In the genomic region with DNA sequence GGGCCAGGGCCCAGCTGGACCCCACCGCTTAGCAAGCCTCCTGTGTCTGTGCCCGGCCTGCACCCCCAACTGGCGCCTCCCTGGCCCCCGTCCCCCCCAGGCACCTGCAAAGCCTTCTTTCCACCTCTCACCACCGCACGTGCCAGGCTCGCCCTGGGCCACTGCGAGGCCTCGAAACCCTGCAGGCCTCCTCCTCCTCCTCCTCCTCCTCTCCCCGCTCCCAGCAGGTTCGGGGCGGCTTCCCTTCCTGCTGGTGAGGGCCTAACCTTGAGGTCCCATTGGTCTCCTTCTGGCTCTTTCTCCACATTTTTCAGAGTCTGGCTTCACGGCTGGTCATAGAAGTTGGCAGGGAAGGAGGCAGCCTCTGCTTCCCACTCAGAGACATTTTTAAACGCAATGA, we compare ENCODE assay signal across 26 cellular contexts.
DNase-seq lines count a peak whose midpoint lies in the region; ATAC-seq and TF ChIP-seq lines count a peak whose summit lies in the region.
"Had no signal": no experiment of that assay in that cellular context is flagged by ENCODE, and none has a peak within 500 bp of the region (broad histone marks: within the 10 kb centered on the region; RNA-seq: fewer than 3 reads in every experiment).

No MANE protein-coding gene starts in this region.

- H3K27me3 ChIP-seq in muscle layer of colon (ENCODE audit: control insufficient read depth in 1 of 2, insufficient read depth in 2 of 2, low read length in 2 of 2) = peaks cover 0 to 10% of the 10 kb centered on the region in 2 donors

- no peak overlapping the region for H3K27ac Mint-ChIP-seq in activated naive CD8-positive, alpha-beta T cell
- no peak overlapping the region for H3K27ac Mint-ChIP-seq in activated naive CD8-positive, alpha-beta T cell treated with anti-CD3 and anti-CD28 coated beads, Interleukin-2, amount 50 U/mL, for 24 hours
- H3K27ac Mint-ChIP-seq in WTC11 = peak overlapping the region; percentile 83
- H3K27ac Mint-ChIP-seq: activated CD4-positive, alpha-beta T cell treated with anti-CD3 and anti-CD28 coated beads, Interleukin-2, amount 10 ng/mL, durations not matched to agents 24 days and 14 days; activated CD8-positive, alpha-beta memory T cell treated with anti-CD3 and anti-CD28 coated beads, Interleukin-2, amount 10 ng/mL, durations not matched to agents 7 days and 5 days; activated naive CD4-positive, alpha-beta T cell treated with anti-CD3 and anti-CD28 coated beads, Interleukin-2, amount 10 ng/mL, durations not matched to agents 7 days and 5 days; stimulated activated naive CD8-positive, alpha-beta T cell treated with anti-CD3 and anti-CD28 coated beads, Interleukin-15, Interleukin-2, amounts not matched to agents 100 ng/mL and 50 ng/mL, for 24 hours had no signal

- peaks cover 61% of the 10 kb centered on the region for H3K4me1 ChIP-seq in muscle layer of colon (ENCODE audit: insufficient read depth, low read length)

- CTCF ChIA-PET in WTC11 (lab: Charles Lee) = interaction anchor here (0.6 to 5.0 kb wide), 6 partner anchors 13 to 671 kb away, joined by 3 to 34 read pairs (median 4); no protein-coding TSS in a partner anchor

- peak overlapping the region; percentile 35 for H3K27ac ChIP-seq in muscle layer of colon (ENCODE audit: low read depth, low read length)
- H3K27ac ChIP-seq: GM23248, neutrophil, upper lobe of right lung had no signal

- DNase-seq in activated naive CD8-positive, alpha-beta T cell treated with anti-CD3 and anti-CD28 coated beads, Interleukin-2, amount 50 U/mL, for 24 hours = no peak
- no peak for DNase-seq in WTC11 (ENCODE audit: low spot score)
- no peak for DNase-seq in skeletal muscle cell (ENCODE audit: low read depth)
- no peak for DNase-seq in NCI-H1092 treated with DMSO at 0.1 percent for 48 hours (lab: John Stamatoyannopoulos, UW)
- DNase-seq: activated CD4-positive, alpha-beta T cell treated with anti-CD3 and anti-CD28 coated beads, Interleukin-2, amount 10 ng/mL, durations not matched to agents 24 days and 14 days; activated CD8-positive, alpha-beta memory T cell treated with anti-CD3 and anti-CD28 coated beads, Interleukin-2, amount 10 ng/mL, durations not matched to agents 7 days and 5 days; activated naive CD4-positive, alpha-beta T cell treated with anti-CD3 and anti-CD28 coated beads, Interleukin-2, amount 10 ng/mL, durations not matched to agents 7 days and 5 days; Calu3; effector memory CD4-positive, alpha-beta T cell; esophagus squamous epithelium; GM23248; Kasumi-1; mesendoderm; NCI-H187 treated with DMSO at 0.1 percent for 48 hours; NCI-H2227 treated with DMSO at 0.1 percent for 48 hours; NCI-H82; Peyer's patch; stimulated activated CD4-positive, alpha-beta T cell treated with anti-CD3 and anti-CD28 coated beads, Interleukin-4, amount 100 ng/mL, for 4 hours; T-helper 2 cell; upper lobe of right lung had no signal

- no peaks in the 10 kb centered on the region for H3K9me3 ChIP-seq in muscle layer of colon (ENCODE audit: low read length)
- H3K9me3 ChIP-seq: esophagus squamous epithelium, neutrophil, Peyer's patch, upper lobe of right lung had no signal

- peaks cover 7% of the 10 kb centered on the region for H3K27me3 Mint-ChIP-seq in activated naive CD8-positive, alpha-beta T cell
- H3K27me3 Mint-ChIP-seq in activated naive CD8-positive, alpha-beta T cell treated with anti-CD3 and anti-CD28 coated beads, Interleukin-2, amount 50 U/mL, for 24 hours = peaks cover 22% of the 10 kb centered on the region
- peaks cover 20% of the 10 kb centered on the region for H3K27me3 Mint-ChIP-seq in WTC11 (ENCODE audit: low read depth)

- H3K36me3 Mint-ChIP-seq in activated naive CD8-positive, alpha-beta T cell = no peaks in the 10 kb centered on the region
- H3K36me3 Mint-ChIP-seq in activated naive CD8-positive, alpha-beta T cell treated with anti-CD3 and anti-CD28 coated beads, Interleukin-2, amount 50 U/mL, for 24 hours (ENCODE audit: low read depth) = no peaks in the 10 kb centered on the region
- no peaks in the 10 kb centered on the region for H3K36me3 Mint-ChIP-seq in WTC11
- H3K36me3 Mint-ChIP-seq: activated CD8-positive, alpha-beta memory T cell treated with anti-CD3 and anti-CD28 coated beads, Interleukin-2, amount 10 ng/mL, durations not matched to agents 7 days and 5 days; activated naive CD4-positive, alpha-beta T cell treated with anti-CD3 and anti-CD28 coated beads, Interleukin-2, amount 10 ng/mL, durations not matched to agents 7 days and 5 days had no signal

- no peaks in the 10 kb centered on the region for H3K36me3 ChIP-seq in muscle layer of colon (ENCODE audit: insufficient read depth, low read length)
- H3K36me3 ChIP-seq: esophagus squamous epithelium, neutrophil, Peyer's patch, upper lobe of right lung had no signal

- peak overlapping the region; percentile 68 for H3K4me3 Mint-ChIP-seq in activated naive CD8-positive, alpha-beta T cell
- H3K4me3 Mint-ChIP-seq in activated naive CD8-positive, alpha-beta T cell treated with anti-CD3 and anti-CD28 coated beads, Interleukin-2, amount 50 U/mL, for 24 hours = no peak overlapping the region
- no peak overlapping the region for H3K4me3 Mint-ChIP-seq in WTC11
- H3K4me3 Mint-ChIP-seq: activated CD4-positive, alpha-beta T cell treated with anti-CD3 and anti-CD28 coated beads, Interleukin-2, amount 10 ng/mL, durations not matched to agents 24 days and 14 days; activated CD8-positive, alpha-beta memory T cell treated with anti-CD3 and anti-CD28 coated beads, Interleukin-2, amount 10 ng/mL, durations not matched to agents 7 days and 5 days; activated naive CD4-positive, alpha-beta T cell treated with anti-CD3 and anti-CD28 coated beads, Interleukin-2, amount 10 ng/mL, durations not matched to agents 7 days and 5 days; stimulated activated naive CD8-positive, alpha-beta T cell treated with anti-CD3 and anti-CD28 coated beads, Interleukin-15, Interleukin-2, amounts not matched to agents 100 ng/mL and 50 ng/mL, for 24 hours had no signal

- POLR2A ChIA-PET in WTC11 (lab: Charles Lee) = interaction anchor here (1.0 kb wide), 1 partner anchor 8 kb away, joined by 3 read pairs; no protein-coding TSS in a partner anchor

- H3K9ac ChIP-seq in muscle layer of colon (ENCODE audit: low read length) = peak overlapping the region; percentile 34
- H3K9ac ChIP-seq: GM23248 had no signal

- no peak for ATAC-seq in activated naive CD8-positive, alpha-beta T cell treated with anti-CD3 and anti-CD28 coated beads, Interleukin-2, amount 50 U/mL, for 24 hours
- no peak for ATAC-seq in WTC11
- no peak for ATAC-seq in GM18868 (IDR thresholded peaks at IDR 0.05; ENCODE audit: unreplicated experiment)
- no peak for ATAC-seq in esophagus mucosa
- ATAC-seq: activated CD8-positive, alpha-beta memory T cell treated with anti-CD3 and anti-CD28 coated beads, Interleukin-2, amount 10 ng/mL, durations not matched to agents 7 days and 5 days; upper lobe of right lung had no signal

- H3K4me3 ChIP-seq in muscle layer of colon (ENCODE audit: low read depth in 1 of 2, low read length in 2 of 2) (peak overlapping the region in 1 of 2 donors; percentile 43), skeletal muscle cell (ENCODE audit: low read depth, low read length) (peak overlapping the region; percentile 18)
- H3K4me3 ChIP-seq: GM23248, upper lobe of right lung had no signal

- H3K4me1 Mint-ChIP-seq in activated naive CD8-positive, alpha-beta T cell (ENCODE audit: low read depth) = peaks cover 6% of the 10 kb centered on the region
- peaks cover 8% of the 10 kb centered on the region for H3K4me1 Mint-ChIP-seq in activated naive CD8-positive, alpha-beta T cell treated with anti-CD3 and anti-CD28 coated beads, Interleukin-2, amount 50 U/mL, for 24 hours
- peaks cover 9% of the 10 kb centered on the region; the same call in 1 of the 2 replicates for H3K4me1 Mint-ChIP-seq in WTC11
- H3K4me1 Mint-ChIP-seq: activated CD8-positive, alpha-beta memory T cell treated with anti-CD3 and anti-CD28 coated beads, Interleukin-2, amount 10 ng/mL, durations not matched to agents 7 days and 5 days; activated naive CD4-positive, alpha-beta T cell treated with anti-CD3 and anti-CD28 coated beads, Interleukin-2, amount 10 ng/mL, durations not matched to agents 7 days and 5 days had no signal

- TF ChIP-seq CTCF in WTC11 (IDR thresholded peaks at IDR 0.05) = no peak

- H3K9me3 Mint-ChIP-seq in activated naive CD8-positive, alpha-beta T cell (ENCODE audit: low read depth) = no peaks in the 10 kb centered on the region
- H3K9me3 Mint-ChIP-seq in activated naive CD8-positive, alpha-beta T cell treated with anti-CD3 and anti-CD28 coated beads, Interleukin-2, amount 50 U/mL, for 24 hours = no peaks in the 10 kb centered on the region
- H3K9me3 Mint-ChIP-seq in WTC11 = no peaks in the 10 kb centered on the region
- H3K9me3 Mint-ChIP-seq: activated CD4-positive, alpha-beta T cell treated with anti-CD3 and anti-CD28 coated beads, Interleukin-2, amount 10 ng/mL, durations not matched to agents 24 days and 14 days; activated naive CD4-positive, alpha-beta T cell treated with anti-CD3 and anti-CD28 coated beads, Interleukin-2, amount 10 ng/mL, durations not matched to agents 7 days and 5 days; stimulated activated naive CD8-positive, alpha-beta T cell treated with anti-CD3 and anti-CD28 coated beads, Interleukin-15, Interleukin-2, amounts not matched to agents 100 ng/mL and 50 ng/mL, for 24 hours had no signal

TF ChIP-seq in WTC11, 78 proteins besides CTCF, POLR2A, EP300 and RAD21 (continues in another document):
- TF ChIP-seq RORB (CRISPR knock-in tag; IDR thresholded peaks at IDR 0.05) (no peak), FOXK1 (CRISPR knock-in tag; IDR thresholded peaks at IDR 0.05) (no peak)
- TF ChIP-seq, protein P1, sequence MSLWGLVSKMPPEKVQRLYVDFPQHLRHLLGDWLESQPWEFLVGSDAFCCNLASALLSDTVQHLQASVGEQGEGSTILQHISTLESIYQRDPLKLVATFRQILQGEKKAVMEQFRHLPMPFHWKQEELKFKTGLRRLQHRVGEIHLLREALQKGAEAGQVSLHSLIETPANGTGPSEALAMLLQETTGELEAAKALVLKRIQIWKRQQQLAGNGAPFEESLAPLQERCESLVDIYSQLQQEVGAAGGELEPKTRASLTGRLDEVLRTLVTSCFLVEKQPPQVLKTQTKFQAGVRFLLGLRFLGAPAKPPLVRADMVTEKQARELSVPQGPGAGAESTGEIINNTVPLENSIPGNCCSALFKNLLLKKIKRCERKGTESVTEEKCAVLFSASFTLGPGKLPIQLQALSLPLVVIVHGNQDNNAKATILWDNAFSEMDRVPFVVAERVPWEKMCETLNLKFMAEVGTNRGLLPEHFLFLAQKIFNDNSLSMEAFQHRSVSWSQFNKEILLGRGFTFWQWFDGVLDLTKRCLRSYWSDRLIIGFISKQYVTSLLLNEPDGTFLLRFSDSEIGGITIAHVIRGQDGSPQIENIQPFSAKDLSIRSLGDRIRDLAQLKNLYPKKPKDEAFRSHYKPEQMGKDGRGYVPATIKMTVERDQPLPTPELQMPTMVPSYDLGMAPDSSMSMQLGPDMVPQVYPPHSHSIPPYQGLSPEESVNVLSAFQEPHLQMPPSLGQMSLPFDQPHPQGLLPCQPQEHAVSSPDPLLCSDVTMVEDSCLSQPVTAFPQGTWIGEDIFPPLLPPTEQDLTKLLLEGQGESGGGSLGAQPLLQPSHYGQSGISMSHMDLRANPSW (CRISPR knock-in tag; conservative IDR thresholded peaks at IDR 0.05; ENCODE audit: low read depth) = no peak
